8 cellular contexts compared by ENCODE assay signal in the genomic region with DNA sequence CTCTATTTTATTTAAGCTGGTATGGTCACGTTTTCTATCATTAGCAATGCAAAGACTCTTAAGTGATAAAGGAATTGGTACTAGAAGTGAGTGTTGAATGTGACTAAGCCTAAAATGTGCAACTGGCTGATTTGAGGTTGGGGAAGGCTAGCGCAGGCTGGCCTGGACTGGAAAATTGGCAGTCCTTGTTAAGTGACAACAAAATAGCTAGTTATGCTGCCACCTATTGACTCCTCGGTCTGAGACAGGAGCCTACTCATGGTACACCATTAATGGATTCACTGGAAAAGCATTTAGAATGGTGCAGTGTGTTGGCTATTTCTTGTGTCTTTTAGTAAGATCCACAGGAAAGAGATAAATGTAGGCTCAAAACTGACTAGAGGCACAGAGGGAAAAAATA. TPM values are rescaled to one million over a fixed set of nuclear protein-coding genes. Genes with fewer than 3 reads are reported as not detected.
A peak's percentile ranks its signal among the peaks of the same experiment; 100 is the strongest.
DNase-seq lines count a peak whose midpoint lies in the region; ATAC-seq lines count a peak whose summit lies in the region.

No MANE protein-coding gene starts in this region.

- peak; percentile 58 for DNase-seq in stimulated activated CD4-positive, alpha-beta T cell treated with anti-CD3 and anti-CD28 coated beads, Interleukin-1b, Interleukin-23, amount 100 ng/mL, for 48 hours
- no peak for DNase-seq in stimulated activated CD4-positive, alpha-beta T cell treated with anti-CD3 and anti-CD28 coated beads, Interleukin-2, amount 100 ng/mL, for 48 hours
- DNase-seq in SK-N-DZ (ENCODE audit: low spot score) (peak; percentile 38), astrocyte of the hippocampus (ENCODE audit: low read depth, low spot score) (peak; percentile 81), iPS-NIHi11 (ENCODE audit: low spot score) (peak; percentile 60)
- peak in 2 of 3 experiments; percentile 42 to 43 for DNase-seq in stimulated activated CD4-positive, alpha-beta T cell treated with anti-CD3 and anti-CD28 coated beads, TNF-alpha, amount 100 ng/mL, for 24 hours (ENCODE audit: low read depth in 3 of 3)

- ATAC-seq in HG03432 (IDR thresholded peaks at IDR 0.05; ENCODE audit: unreplicated experiment): peak; percentile 50
- ATAC-seq in HG02970 (IDR thresholded peaks at IDR 0.05; ENCODE audit: low FRiP score, unreplicated experiment): no peak

RNA-seq across cellular contexts. Expression of a gene that starts 5.7 kb away (rescaled TPM):
- 9.1 and 11.0 TPM in 2 replicates for polyA plus RNA-seq in SK-N-DZ (2014; cell fraction: cytosol; rRNA removed)
- 4.4 and 5.4 TPM in 2 replicates for polyA plus RNA-seq in SK-N-DZ (2014; cell fraction: nucleus; rRNA removed)

Comparison
In these comparisons a context has a peak if more than half of its experiments do, and no peak if none do; other contexts are left out.
1. DNase-seq: peak in stimulated activated CD4-positive, alpha-beta T cell treated with anti-CD3 and anti-CD28 coated beads, Interleukin-1b, Interleukin-23, amount 100 ng/mL, for 48 hours (single experiment), SK-N-DZ (single experiment), astrocyte of the hippocampus (single experiment), iPS-NIHi11 (single experiment) and stimulated activated CD4-positive, alpha-beta T cell treated with anti-CD3 and anti-CD28 coated beads, TNF-alpha, amount 100 ng/mL, for 24 hours (2 of 3); none in stimulated activated CD4-positive, alpha-beta T cell treated with anti-CD3 and anti-CD28 coated beads, Interleukin-2, amount 100 ng/mL, for 48 hours (0 of 2).